Comparison of ENCODE assay signal across 8 cellular contexts in the genomic region with DNA sequence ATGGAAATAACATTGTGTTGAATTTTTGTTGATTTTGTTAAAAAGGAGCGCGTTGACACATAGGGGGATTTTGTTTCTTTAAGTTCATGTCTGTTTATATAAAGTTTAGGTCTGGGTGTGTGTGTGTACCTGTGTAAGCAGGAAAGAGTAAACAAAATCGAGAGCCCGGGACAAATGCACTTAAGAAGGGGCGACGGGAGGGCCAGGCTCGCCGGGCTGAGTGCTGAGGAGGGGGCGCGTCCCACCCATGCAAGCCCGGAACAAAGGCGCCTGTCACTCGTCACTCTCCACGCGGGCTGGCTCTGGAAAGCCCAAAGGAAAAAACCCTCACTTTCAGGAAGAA. TPM values are rescaled to one million over a fixed set of nuclear protein-coding genes. Genes with fewer than 3 reads are reported as not detected.
DNase-seq lines count a peak whose midpoint lies in the region; ATAC-seq and TF ChIP-seq lines count a peak whose summit lies in the region.

No MANE protein-coding gene starts in this region.

- peaks cover 12 to 14% (median 14%) of the 10 kb centered on the region in 3 donors for H3K4me1 Mint-ChIP-seq in T-cell

- no peaks in the 10 kb centered on the region for H3K9me3 Mint-ChIP-seq in T-cell

- no peak overlapping the region for H3K27ac Mint-ChIP-seq in T-cell

- H3K4me3 ChIP-seq in GM12865 (ENCODE audit: low read depth, low read length) (peak overlapping the region; percentile 43), fibroblast of mammary gland (ENCODE audit: control insufficient read depth, low read depth, low read length) (peak overlapping the region; percentile 47), retinal pigment epithelial cell (ENCODE audit: low read length) (peak overlapping the region; percentile 62)

- H3K4me3 Mint-ChIP-seq in T-cell: peak overlapping the region; percentile 75 to 86 (median 75)

- TF ChIP-seq CTCF in GM12865 (IDR thresholded peaks at IDR 0.05; ENCODE audit: insufficient read depth, low read depth, low read length, missing control alignments): no peak
- no peak for TF ChIP-seq CTCF in fibroblast of mammary gland (conservative IDR thresholded peaks at IDR 0.05; ENCODE audit: control insufficient read depth, insufficient read depth, low read depth, low read length)
- TF ChIP-seq CTCF in retinal pigment epithelial cell (conservative IDR thresholded peaks at IDR 0.05; ENCODE audit: low read depth, low read length): no peak

- H3K36me3 Mint-ChIP-seq in T-cell: no peaks in the 10 kb centered on the region

- POLR2A ChIA-PET in T-cell (lab: Charles Lee): no interaction called here

- H3K27me3 Mint-ChIP-seq in T-cell: peaks cover 33 to 66% of the 10 kb centered on the region in 2 donors

- DNase-seq in GM12865 (ENCODE audit: low read depth) (no peak), T-cell (no peak), fibroblast of mammary gland (ENCODE audit: low read depth) (no peak), retinal pigment epithelial cell (ENCODE audit: low read depth) (no peak), globus pallidus (ENCODE audit: low spot score) (no peak)
- no peak for DNase-seq in NK-92 treated with Interleukin-12 subunit alpha and Interleukin-12 subunit beta, amount 100 ng/mL, for 24 hours (lab: John Stamatoyannopoulos, UW)

- CTCF ChIA-PET in T-cell (lab: Charles Lee): no interaction called here

- ATAC-seq in T-cell (replicated peaks in 1 of 4): peak in 1 of 4 experiments; percentile 13
- no peak for ATAC-seq in GM18867 (IDR thresholded peaks at IDR 0.05; ENCODE audit: unreplicated experiment)
- ATAC-seq in HG03354 (IDR thresholded peaks at IDR 0.05; ENCODE audit: poor library complexity, severe bottlenecking, unreplicated experiment): no peak

RNA-seq across cellular contexts. Expression of gene TRIM17, which starts 28.8 kb away (rescaled TPM):
- total RNA-seq in T-cell: 1 to 10 TPM in 4 of 5 donors, under 1 TPM in 1; 0.90 to 4.7 (median 1.7) TPM

RNA-seq across cellular contexts. Expression of gene TRIM11, which starts 38.9 kb away (rescaled TPM):
- 10 to 100 TPM; 36.4 to 66.6 (median 61.7) TPM for total RNA-seq in T-cell

RNA-seq across cellular contexts. Expression of gene RNF187, which starts 41.7 kb away (rescaled TPM):
- 100 to 1,000 TPM in 2 of 5 donors, 10 to 100 TPM in 3; 59.6 to 105 (median 94.9) TPM for total RNA-seq in T-cell
